ENCODE assay signal across 3 cellular contexts in genomic region chr4:98872120-98872906, GRCh38.
TF ChIP-seq lines count a peak whose summit lies in the region.
"Not testable (repeated sequence)": the region's sequence is repeated elsewhere in the genome, so short reads cannot be mapped to it uniquely, and the experiment has no call there.

No MANE protein-coding gene starts in this region.

TF ChIP-seq in HEK293, 187 proteins besides CTCF, POLR2A, EP300 and RAD21:
- TF ChIP-seq ZNF146 (tag by site-specific recombination; IDR thresholded peaks at IDR 0.05): peak; percentile 78
TF ChIP-seq in HEK293: peak in this region for 1; not testable (repeated sequence) for 186.

TF ChIP-seq in K562, 482 proteins besides CTCF, POLR2A, EP300 and RAD21:
- TF ChIP-seq KDM1A (IDR thresholded peaks at IDR 0.05) (0 out of 4 replicates have a peak, but pooled peaks of 1 of the 2 experiments have one; percentile 30), BCOR (IDR thresholded peaks at IDR 0.05) (0 out of 2 replicates have a peak, but pooled peaks have one; percentile 15), ZNF146 (CRISPR knock-in tag; IDR thresholded peaks at IDR 0.05; ENCODE audit: unreplicated experiment) (peak; percentile 84)
- TF ChIP-seq, protein P1, sequence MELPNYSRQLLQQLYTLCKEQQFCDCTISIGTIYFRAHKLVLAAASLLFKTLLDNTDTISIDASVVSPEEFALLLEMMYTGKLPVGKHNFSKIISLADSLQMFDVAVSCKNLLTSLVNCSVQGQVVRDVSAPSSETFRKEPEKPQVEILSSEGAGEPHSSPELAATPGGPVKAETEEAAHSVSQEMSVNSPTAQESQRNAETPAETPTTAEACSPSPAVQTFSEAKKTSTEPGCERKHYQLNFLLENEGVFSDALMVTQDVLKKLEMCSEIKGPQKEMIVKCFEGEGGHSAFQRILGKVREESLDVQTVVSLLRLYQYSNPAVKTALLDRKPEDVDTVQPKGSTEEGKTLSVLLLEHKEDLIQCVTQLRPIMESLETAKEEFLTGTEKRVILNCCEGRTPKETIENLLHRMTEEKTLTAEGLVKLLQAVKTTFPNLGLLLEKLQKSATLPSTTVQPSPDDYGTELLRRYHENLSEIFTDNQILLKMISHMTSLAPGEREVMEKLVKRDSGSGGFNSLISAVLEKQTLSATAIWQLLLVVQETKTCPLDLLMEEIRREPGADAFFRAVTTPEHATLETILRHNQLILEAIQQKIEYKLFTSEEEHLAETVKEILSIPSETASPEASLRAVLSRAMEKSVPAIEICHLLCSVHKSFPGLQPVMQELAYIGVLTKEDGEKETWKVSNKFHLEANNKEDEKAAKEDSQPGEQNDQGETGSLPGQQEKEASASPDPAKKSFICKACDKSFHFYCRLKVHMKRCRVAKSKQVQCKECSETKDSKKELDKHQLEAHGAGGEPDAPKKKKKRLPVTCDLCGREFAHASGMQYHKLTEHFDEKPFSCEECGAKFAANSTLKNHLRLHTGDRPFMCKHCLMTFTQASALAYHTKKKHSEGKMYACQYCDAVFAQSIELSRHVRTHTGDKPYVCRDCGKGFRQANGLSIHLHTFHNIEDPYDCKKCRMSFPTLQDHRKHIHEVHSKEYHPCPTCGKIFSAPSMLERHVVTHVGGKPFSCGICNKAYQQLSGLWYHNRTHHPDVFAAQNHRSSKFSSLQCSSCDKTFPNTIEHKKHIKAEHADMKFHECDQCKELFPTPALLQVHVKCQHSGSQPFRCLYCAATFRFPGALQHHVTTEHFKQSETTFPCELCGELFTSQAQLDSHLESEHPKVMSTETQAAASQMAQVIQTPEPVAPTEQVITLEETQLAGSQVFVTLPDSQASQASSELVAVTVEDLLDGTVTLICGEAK (IDR thresholded peaks at IDR 0.05): peak; percentile 95
- TF ChIP-seq, protein P1 (CRISPR knock-in tag; IDR thresholded peaks at IDR 0.05): peak; percentile 96

TF ChIP-seq in HepG2, 621 proteins besides CTCF, POLR2A, EP300 and RAD21:
- TF ChIP-seq, protein P1 (IDR thresholded peaks at IDR 0.05): 0 out of 2 replicates have a peak, but pooled peaks have one; percentile 33
- TF ChIP-seq, protein P1 (CRISPR knock-in tag; IDR thresholded peaks at IDR 0.05): not testable (repeated sequence)
